Comparison of ENCODE assay signal across 17 cellular contexts in genomic region chr5:14667770-14668169, GRCh38. TPM values are rescaled to one million over a fixed set of nuclear protein-coding genes. Genes with fewer than 3 reads are reported as not detected.
DNase-seq lines count a peak whose midpoint lies in the region; ATAC-seq and TF ChIP-seq lines count a peak whose summit lies in the region.
"Had no signal": no experiment of that assay in that cellular context is flagged by ENCODE, and none has a peak within 500 bp of the region (broad histone marks: within the 10 kb centered on the region; RNA-seq: fewer than 3 reads in every experiment).

No MANE protein-coding gene starts in this region.

- no peak for DNase-seq in activated T-cell treated with anti-CD3 and anti-CD28 coated beads, Interleukin-2, amount 50 U/mL, for 4 hours
- no peak for DNase-seq in activated T-cell treated with anti-CD3 and anti-CD28 coated beads, Interleukin-2, amount 50 U/mL, for 48 hours
- DNase-seq in MM.1S (no peak), chondrocyte (ENCODE audit: low spot score) (no peak), COLO668 (lab: John Stamatoyannopoulos, UW; ENCODE audit: unreplicated experiment) (no peak), lower leg skin (ENCODE audit: low spot score in 2 of 2) (no peak)
- DNase-seq: EL, HCEC 1CT, head of caudate nucleus, left lung, NCI-H1105 treated with DMSO at 0.1 percent for 48 hours, NCI-H510A, nucleus accumbens, T-helper 9 cell had no signal

- H3K4me1 Mint-ChIP-seq in activated T-cell treated with anti-CD3 and anti-CD28 coated beads, Interleukin-2, amount 50 U/mL, for 4 hours (ENCODE audit: low read depth): peaks cover 83% of the 10 kb centered on the region
- H3K4me1 Mint-ChIP-seq in chondrocyte (ENCODE audit: low read depth): peaks cover 71% of the 10 kb centered on the region
- peaks cover 73% of the 10 kb centered on the region for H3K4me1 Mint-ChIP-seq in stimulated activated memory B cell treated with anti-CD40 and anti-IgM and Interleukin-4, amounts not matched to agents 10 μg/mL and 1 μg/mL and 100 μg/mL, for 72 hours

- no peaks in the 10 kb centered on the region for H3K9me3 Mint-ChIP-seq in activated T-cell treated with anti-CD3 and anti-CD28 coated beads, Interleukin-2, amount 50 U/mL, for 4 hours
- H3K9me3 Mint-ChIP-seq in chondrocyte (ENCODE audit: low read depth): no peaks in the 10 kb centered on the region
- H3K9me3 Mint-ChIP-seq in stimulated activated memory B cell treated with anti-CD40 and anti-IgM and Interleukin-4, amounts not matched to agents 10 μg/mL and 1 μg/mL and 100 μg/mL, for 72 hours: no peaks in the 10 kb centered on the region

- WGBS in lower leg skin, 2 donors: 71 to 88% methylated on average over 1 of the region's 1 CpG

- H3K27me3 ChIP-seq in MM.1S (replicated peaks; ENCODE audit: insufficient read depth, low read length): no peaks in the 10 kb centered on the region
- H3K27me3 ChIP-seq: left lung had no signal

- no peak overlapping the region for H2AFZ ChIP-seq in MM.1S (ENCODE audit: low read length)

- H3K27ac ChIP-seq in MM.1S (ENCODE audit: low read length): no peak overlapping the region
- H3K27ac ChIP-seq: epithelial cell of prostate had no signal

- TF ChIP-seq POLR2A in lower leg skin (IDR thresholded peaks at IDR 0.05): no peak

- H3K79me2 ChIP-seq in MM.1S (ENCODE audit: low read length): peaks cover 86% of the 10 kb centered on the region

- intact Hi-C loops in lower leg skin (cut with DNase I; ENCODE audit: low total_unique reads): no loop called here

- H3K36me3 ChIP-seq in MM.1S (replicated peaks; ENCODE audit: insufficient read depth, low read length): no peaks in the 10 kb centered on the region; the same call in 1 of the 2 replicates
- H3K36me3 ChIP-seq: left lung had no signal

- H4K20me1 ChIP-seq in MM.1S (ENCODE audit: insufficient read depth, low read length): peaks cover 20% of the 10 kb centered on the region

- peaks cover 12% of the 10 kb centered on the region for H3K36me3 Mint-ChIP-seq in activated T-cell treated with anti-CD3 and anti-CD28 coated beads, Interleukin-2, amount 50 U/mL, for 4 hours (ENCODE audit: insufficient read depth)
- peaks cover 2% of the 10 kb centered on the region for H3K36me3 Mint-ChIP-seq in chondrocyte (ENCODE audit: low read depth)
- peaks cover 25% of the 10 kb centered on the region for H3K36me3 Mint-ChIP-seq in stimulated activated memory B cell treated with anti-CD40 and anti-IgM and Interleukin-4, amounts not matched to agents 10 μg/mL and 1 μg/mL and 100 μg/mL, for 72 hours

- no peak overlapping the region; the same call in 1 of the 2 replicates for H3K9ac ChIP-seq in MM.1S (ENCODE audit: low read length)

- peak overlapping the region; percentile 92 for H3K4me3 Mint-ChIP-seq in activated T-cell treated with anti-CD3 and anti-CD28 coated beads, Interleukin-2, amount 50 U/mL, for 4 hours
- no peak overlapping the region for H3K4me3 Mint-ChIP-seq in chondrocyte (ENCODE audit: unreplicated experiment)
- peak overlapping the region; percentile 81 for H3K4me3 Mint-ChIP-seq in stimulated activated memory B cell treated with anti-CD40 and anti-IgM and Interleukin-4, amounts not matched to agents 10 μg/mL and 1 μg/mL and 100 μg/mL, for 72 hours

- H3K4me3 ChIP-seq in MM.1S (ENCODE audit: low read length): no peak overlapping the region
- no peak overlapping the region for H3K4me3 ChIP-seq in lower leg skin (ENCODE audit: low read depth, poor library complexity, severe bottlenecking)
- H3K4me3 ChIP-seq: left lung had no signal

- H3K9me2 ChIP-seq in MM.1S (replicated peaks; ENCODE audit: insufficient read depth, low read length): no peaks in the 10 kb centered on the region

- H3K4me2 ChIP-seq in MM.1S (ENCODE audit: low read depth, low read length): peak overlapping the region; percentile 27; the same call in 1 of the 2 replicates

- H3K27me3 Mint-ChIP-seq in activated T-cell treated with anti-CD3 and anti-CD28 coated beads, Interleukin-2, amount 50 U/mL, for 4 hours (ENCODE audit: low read depth): no peaks in the 10 kb centered on the region
- no peaks in the 10 kb centered on the region for H3K27me3 Mint-ChIP-seq in chondrocyte (ENCODE audit: low read depth)
- no peaks in the 10 kb centered on the region for H3K27me3 Mint-ChIP-seq in stimulated activated memory B cell treated with anti-CD40 and anti-IgM and Interleukin-4, amounts not matched to agents 10 μg/mL and 1 μg/mL and 100 μg/mL, for 72 hours

- no peak for ATAC-seq in activated T-cell treated with anti-CD3 and anti-CD28 coated beads, Interleukin-2, amount 50 U/mL, for 4 hours
- no peak for ATAC-seq in stimulated activated memory B cell treated with anti-CD40 and anti-IgM and Interleukin-4, amounts not matched to agents 10 μg/mL and 1 μg/mL and 100 μg/mL, for 72 hours
- ATAC-seq in GM21576 (IDR thresholded peaks at IDR 0.05; ENCODE audit: unreplicated experiment): no peak
- ATAC-seq: left lung had no signal

- no peak for TF ChIP-seq CTCF in MM.1S (IDR thresholded peaks at IDR 0.05; ENCODE audit: low read length)
- no peak for TF ChIP-seq CTCF in chondrocyte (IDR thresholded peaks at IDR 0.05)
- TF ChIP-seq CTCF in lower leg skin (IDR thresholded peaks at IDR 0.05): no peak

- no peaks in the 10 kb centered on the region for H3K9me3 ChIP-seq in MM.1S (replicated peaks; ENCODE audit: insufficient read depth, low read length)
- H3K9me3 ChIP-seq: left lung had no signal

- H3F3A ChIP-seq in MM.1S (ENCODE audit: insufficient read depth, low read length): peaks cover 28% of the 10 kb centered on the region

- H3K27ac Mint-ChIP-seq in chondrocyte (ENCODE audit: unreplicated experiment): peak overlapping the region; percentile 10
- peak overlapping the region; percentile 80 for H3K27ac Mint-ChIP-seq in stimulated activated memory B cell treated with anti-CD40 and anti-IgM and Interleukin-4, amounts not matched to agents 10 μg/mL and 1 μg/mL and 100 μg/mL, for 72 hours

- peaks cover 34% of the 10 kb centered on the region for H3K4me1 ChIP-seq in MM.1S (ENCODE audit: low read length)

RNA-seq across cellular contexts. Expression of gene OTULIN, which starts 3.3 kb away (rescaled TPM):
- 10 to 100 TPM; 46.4 to 64.8 (median 50.1) TPM for total RNA-seq in activated T-cell treated with anti-CD3 and anti-CD28 coated beads, Interleukin-2, amount 50 U/mL, for 4 hours
- total RNA-seq in chondrocyte (31.2 to 36.3 TPM (median 34.7 TPM) in 3 replicates), lower leg skin (100 to 1,000 TPM in 1 of 4 donors, 10 to 100 TPM in 3; 52.4 to 131 (median 82.1) TPM)
